Comparison of ENCODE assay signal across 8 cellular contexts in the genomic region with DNA sequence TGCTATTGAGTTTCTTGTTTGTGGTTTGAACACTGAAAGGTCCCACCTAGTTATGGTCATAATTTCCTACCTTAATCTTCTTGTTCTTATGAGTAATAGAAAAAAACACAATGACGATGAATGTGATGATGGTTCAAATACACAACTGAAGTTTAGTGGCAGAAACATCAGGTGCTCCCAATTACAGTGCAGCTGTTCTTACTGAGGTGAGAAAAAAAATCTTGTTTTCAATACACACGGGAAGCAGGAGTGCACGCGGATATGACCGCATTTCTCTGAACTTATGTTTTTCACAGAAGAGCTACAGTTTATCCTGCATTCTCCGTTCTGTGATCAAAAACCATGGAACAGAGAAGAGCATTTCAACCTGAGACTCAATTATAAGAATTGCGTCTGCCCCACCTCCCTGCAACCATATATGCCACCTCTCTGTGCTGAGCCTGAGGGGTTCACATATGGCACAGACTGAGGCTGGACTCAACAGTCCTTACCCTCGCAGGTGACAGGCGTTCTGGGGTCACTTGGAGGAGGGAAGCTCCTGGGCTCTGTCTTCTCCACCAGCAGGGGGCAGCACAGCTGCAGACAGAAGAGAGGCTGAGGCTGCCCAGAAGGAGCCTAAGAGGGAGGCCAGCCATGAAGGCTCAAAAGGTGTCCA.
DNase-seq lines count a peak whose midpoint lies in the region; ATAC-seq, FAIRE-seq and TF ChIP-seq lines count a peak whose summit lies in the region.

No MANE protein-coding gene starts in this region.

- RAD21 ChIA-PET in GM12878 (lab: Charles Lee; ENCODE audit: unreplicated experiment) = interaction anchor here (0.8 to 4.3 kb wide), 9 partner anchors 12 to 1730 kb away, joined by 3 to 59 read pairs (median 3); no protein-coding TSS in a partner anchor

- H3K4me2 ChIP-seq in GM12878 (ENCODE audit: control insufficient read depth, insufficient read depth) = no peak overlapping the region

- CTCF ChIA-PET in GM12878 (lab: Yijun Ruan, JAX) = interaction anchor here (0.6 to 5.9 kb wide), 27 partner anchors 11 to 607 kb away, joined by 3 to 115 read pairs (median 4); no protein-coding TSS in a partner anchor

- H3K4me3 ChIP-seq in GM12878 = no peak overlapping the region

- SMC1A ChIA-PET in GM12878 (lab: Charles Lee; ENCODE audit: uncharacterized antibody, unreplicated experiment) = interaction anchor here (0.7 to 4.3 kb wide), 14 partner anchors 12 to 341 kb away, joined by 3 to 48 read pairs (median 3); no protein-coding TSS in a partner anchor

- WGBS in GM12878 (ENCODE audit: insufficient coverage, insufficient replicate concordance, low lambda C conversion rate, missing lambda C conversion rate) = 28% methylated on average over 9 of the region's 9 CpGs

- no peaks in the 10 kb centered on the region for H3K9me3 ChIP-seq in GM12878 (replicated peaks; ENCODE audit: control insufficient read depth, insufficient read depth, low read length)

- no peak overlapping the region for H2AFZ ChIP-seq in GM12878 (ENCODE audit: control insufficient read depth, low read depth, low read length)

- no peaks in the 10 kb centered on the region for H4K20me1 ChIP-seq in GM12878 (ENCODE audit: control insufficient read depth, insufficient read depth)

- H3K79me2 ChIP-seq in GM12878 (ENCODE audit: control insufficient read depth, insufficient read depth, low read length) = no peaks in the 10 kb centered on the region

- ATAC-seq in GM12878 (peak; percentile 92), HG02571 (IDR thresholded peaks at IDR 0.05; ENCODE audit: unreplicated experiment) (no peak)

- in situ Hi-C loops in GM12878 (cut with MboI) = loop anchor here (10.0 kb wide), 1 partner anchor 337 kb away; no protein-coding TSS in a partner anchor

- DNase-seq in Daoy (ENCODE audit: low read depth) (peak; percentile 55), KG1 (lab: John Stamatoyannopoulos, UW) (peak; percentile 44), T-helper 9 cell (peak; percentile 67), GM12878 (ENCODE audit: low read depth, low spot score) (no peak), kidney glomerular epithelial cell (lab: John Stamatoyannopoulos, UW) (peak; percentile 21), SW 1271 (lab: John Stamatoyannopoulos, UW) (no peak)
- peak; percentile 53 to 61 for DNase-seq in stimulated activated CD4-positive, alpha-beta T cell treated with anti-CD3 and anti-CD28 coated beads, Interleukin-4, amount 100 ng/mL, for 4 hours

- H3K36me3 ChIP-seq in GM12878 (ENCODE audit: control insufficient read depth in 2 of 2, insufficient read depth in 2 of 2, low read length in 1 of 2) = no peaks in the 10 kb centered on the region

- H3K27me3 ChIP-seq in GM12878 (replicated peaks in 1 of 2; ENCODE audit: control insufficient read depth in 2 of 2, insufficient read depth in 2 of 2, low read length in 1 of 2) = no peaks in the 10 kb centered on the region

- POLR2A ChIA-PET in GM12878 (lab: Charles Lee) = no interaction called here

- no peak for TF ChIP-seq RAD21 in GM12878 (IDR thresholded peaks at IDR 0.05; ENCODE audit: insufficient read depth, low read depth, low read length)

- TF ChIP-seq EP300 in GM12878 (IDR thresholded peaks at IDR 0.05; ENCODE audit: borderline replicate concordance in 1 of 2, control insufficient read depth in 1 of 2, low read depth in 2 of 2, low read length in 2 of 2) = no peak

- no peak for FAIRE-seq in GM12878 (lab: Jason Lieb, UNC)

- no peak for TF ChIP-seq POLR2A in GM12878 (IDR thresholded peaks at IDR 0.05; ENCODE audit: low read depth, low read length)

- intact Hi-C loops in GM12878 (cut with micrococcal nuclease; ENCODE audit: unreplicated experiment) = loop anchor here (2.0 to 5.0 kb wide), 2 partner anchors 41 to 169 kb away; no protein-coding TSS in a partner anchor

- BruUV-seq in GM12878 (replicated peaks; lab: Mats Ljungman, UMichigan) = no TSS peak

- no peak overlapping the region for H3K27ac ChIP-seq in GM12878 (ENCODE audit: control insufficient read depth, insufficient read depth)

- no peaks in the 10 kb centered on the region for H3K4me1 ChIP-seq in GM12878 (ENCODE audit: control insufficient read depth, insufficient read depth, low read length)

- peak; percentile 49 to 79 (median 59) for TF ChIP-seq CTCF in GM12878 (IDR thresholded peaks at IDR 0.05 in 2 of 3, conservative IDR thresholded peaks at IDR 0.05 in 1 of 3; ENCODE audit: control insufficient read depth in 2 of 3, extremely low read depth in 1 of 3, insufficient read depth in 1 of 3, low read depth in 3 of 3, low read length in 3 of 3)

- no peak overlapping the region for H3K9ac ChIP-seq in GM12878 (ENCODE audit: control insufficient read depth, insufficient read depth, low read length)

TF ChIP-seq in GM12878, 131 proteins besides CTCF, POLR2A, EP300 and RAD21 (continues in another document):
- TF ChIP-seq CEBPB (IDR thresholded peaks at IDR 0.05; ENCODE audit: borderline replicate concordance in 1 of 2, low read depth in 2 of 2, low read length in 2 of 2) (no peak), MEF2A (IDR thresholded peaks at IDR 0.05; ENCODE audit: insufficient read depth, low read depth, low read length) (no peak), ETV6 (conservative IDR thresholded peaks at IDR 0.05 in 1 of 2, IDR thresholded peaks at IDR 0.05 in 1 of 2; ENCODE audit: borderline replicate concordance in 1 of 2, low read depth in 1 of 2) (no peak), ATF7 (IDR thresholded peaks at IDR 0.05; ENCODE audit: low read depth) (peak; percentile 21; the same call in 1 of the 2 replicates), FOXK2 (IDR thresholded peaks at IDR 0.05) (no peak), MTA2 (IDR thresholded peaks at IDR 0.05; ENCODE audit: low read depth) (0 out of 2 replicates have a peak, but pooled peaks have one; percentile 22), ZNF24 (IDR thresholded peaks at IDR 0.05) (no peak), POU2F2 (IDR thresholded peaks at IDR 0.05; ENCODE audit: borderline replicate concordance, low read depth, low read length) (no peak), BHLHE40 (IDR thresholded peaks at IDR 0.05; ENCODE audit: borderline replicate concordance in 1 of 2, low read depth in 2 of 2, low read length in 1 of 2) (peak in 1 of 2 experiments; percentile 54; a peak in 1 of 4 replicates), SMC3 (IDR thresholded peaks at IDR 0.05; ENCODE audit: borderline replicate concordance, low read length) (peak; percentile 51), ZNF207 (IDR thresholded peaks at IDR 0.05; ENCODE audit: borderline replicate concordance) (no peak), RFX5 (IDR thresholded peaks at IDR 0.05; ENCODE audit: low read depth, low read length) (no peak), RCOR1 (conservative IDR thresholded peaks at IDR 0.05; ENCODE audit: low read depth, low read length) (no peak), IKZF2 (IDR thresholded peaks at IDR 0.05) (peak in 1 of 2 experiments; percentile 10; a peak in 2 of 4 replicates), TCF3 (IDR thresholded peaks at IDR 0.05; ENCODE audit: borderline replicate concordance, insufficient read depth, low read depth, low read length) (no peak)
- TF ChIP-seq, protein P1, sequence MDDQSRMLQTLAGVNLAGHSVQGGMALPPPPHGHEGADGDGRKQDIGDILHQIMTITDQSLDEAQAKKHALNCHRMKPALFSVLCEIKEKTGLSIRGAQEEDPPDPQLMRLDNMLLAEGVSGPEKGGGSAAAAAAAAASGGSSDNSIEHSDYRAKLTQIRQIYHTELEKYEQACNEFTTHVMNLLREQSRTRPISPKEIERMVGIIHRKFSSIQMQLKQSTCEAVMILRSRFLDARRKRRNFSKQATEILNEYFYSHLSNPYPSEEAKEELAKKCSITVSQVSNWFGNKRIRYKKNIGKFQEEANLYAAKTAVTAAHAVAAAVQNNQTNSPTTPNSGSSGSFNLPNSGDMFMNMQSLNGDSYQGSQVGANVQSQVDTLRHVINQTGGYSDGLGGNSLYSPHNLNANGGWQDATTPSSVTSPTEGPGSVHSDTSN (IDR thresholded peaks at IDR 0.05; ENCODE audit: insufficient replicate concordance, low read depth, low read length) = no peak
- TF ChIP-seq, protein P2, sequence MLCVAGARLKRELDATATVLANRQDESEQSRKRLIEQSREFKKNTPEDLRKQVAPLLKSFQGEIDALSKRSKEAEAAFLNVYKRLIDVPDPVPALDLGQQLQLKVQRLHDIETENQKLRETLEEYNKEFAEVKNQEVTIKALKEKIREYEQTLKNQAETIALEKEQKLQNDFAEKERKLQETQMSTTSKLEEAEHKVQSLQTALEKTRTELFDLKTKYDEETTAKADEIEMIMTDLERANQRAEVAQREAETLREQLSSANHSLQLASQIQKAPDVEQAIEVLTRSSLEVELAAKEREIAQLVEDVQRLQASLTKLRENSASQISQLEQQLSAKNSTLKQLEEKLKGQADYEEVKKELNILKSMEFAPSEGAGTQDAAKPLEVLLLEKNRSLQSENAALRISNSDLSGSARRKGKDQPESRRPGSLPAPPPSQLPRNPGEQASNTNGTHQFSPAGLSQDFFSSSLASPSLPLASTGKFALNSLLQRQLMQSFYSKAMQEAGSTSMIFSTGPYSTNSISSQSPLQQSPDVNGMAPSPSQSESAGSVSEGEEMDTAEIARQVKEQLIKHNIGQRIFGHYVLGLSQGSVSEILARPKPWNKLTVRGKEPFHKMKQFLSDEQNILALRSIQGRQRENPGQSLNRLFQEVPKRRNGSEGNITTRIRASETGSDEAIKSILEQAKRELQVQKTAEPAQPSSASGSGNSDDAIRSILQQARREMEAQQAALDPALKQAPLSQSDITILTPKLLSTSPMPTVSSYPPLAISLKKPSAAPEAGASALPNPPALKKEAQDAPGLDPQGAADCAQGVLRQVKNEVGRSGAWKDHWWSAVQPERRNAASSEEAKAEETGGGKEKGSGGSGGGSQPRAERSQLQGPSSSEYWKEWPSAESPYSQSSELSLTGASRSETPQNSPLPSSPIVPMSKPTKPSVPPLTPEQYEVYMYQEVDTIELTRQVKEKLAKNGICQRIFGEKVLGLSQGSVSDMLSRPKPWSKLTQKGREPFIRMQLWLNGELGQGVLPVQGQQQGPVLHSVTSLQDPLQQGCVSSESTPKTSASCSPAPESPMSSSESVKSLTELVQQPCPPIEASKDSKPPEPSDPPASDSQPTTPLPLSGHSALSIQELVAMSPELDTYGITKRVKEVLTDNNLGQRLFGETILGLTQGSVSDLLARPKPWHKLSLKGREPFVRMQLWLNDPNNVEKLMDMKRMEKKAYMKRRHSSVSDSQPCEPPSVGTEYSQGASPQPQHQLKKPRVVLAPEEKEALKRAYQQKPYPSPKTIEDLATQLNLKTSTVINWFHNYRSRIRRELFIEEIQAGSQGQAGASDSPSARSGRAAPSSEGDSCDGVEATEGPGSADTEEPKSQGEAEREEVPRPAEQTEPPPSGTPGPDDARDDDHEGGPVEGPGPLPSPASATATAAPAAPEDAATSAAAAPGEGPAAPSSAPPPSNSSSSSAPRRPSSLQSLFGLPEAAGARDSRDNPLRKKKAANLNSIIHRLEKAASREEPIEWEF (IDR thresholded peaks at IDR 0.05; ENCODE audit: insufficient replicate concordance, low read depth, low read length) = no peak

Comparison
In these comparisons a context has a peak if more than half of its experiments do, and no peak if none do; other contexts are left out.
1. DNase-seq: peak in Daoy (single experiment), KG1 (single experiment), T-helper 9 cell (single experiment), kidney glomerular epithelial cell (single experiment) and stimulated activated CD4-positive, alpha-beta T cell treated with anti-CD3 and anti-CD28 coated beads, Interleukin-4, amount 100 ng/mL, for 4 hours (2 of 2); none in GM12878 (single experiment) and SW 1271 (0 of 2).